In the genomic region with DNA sequence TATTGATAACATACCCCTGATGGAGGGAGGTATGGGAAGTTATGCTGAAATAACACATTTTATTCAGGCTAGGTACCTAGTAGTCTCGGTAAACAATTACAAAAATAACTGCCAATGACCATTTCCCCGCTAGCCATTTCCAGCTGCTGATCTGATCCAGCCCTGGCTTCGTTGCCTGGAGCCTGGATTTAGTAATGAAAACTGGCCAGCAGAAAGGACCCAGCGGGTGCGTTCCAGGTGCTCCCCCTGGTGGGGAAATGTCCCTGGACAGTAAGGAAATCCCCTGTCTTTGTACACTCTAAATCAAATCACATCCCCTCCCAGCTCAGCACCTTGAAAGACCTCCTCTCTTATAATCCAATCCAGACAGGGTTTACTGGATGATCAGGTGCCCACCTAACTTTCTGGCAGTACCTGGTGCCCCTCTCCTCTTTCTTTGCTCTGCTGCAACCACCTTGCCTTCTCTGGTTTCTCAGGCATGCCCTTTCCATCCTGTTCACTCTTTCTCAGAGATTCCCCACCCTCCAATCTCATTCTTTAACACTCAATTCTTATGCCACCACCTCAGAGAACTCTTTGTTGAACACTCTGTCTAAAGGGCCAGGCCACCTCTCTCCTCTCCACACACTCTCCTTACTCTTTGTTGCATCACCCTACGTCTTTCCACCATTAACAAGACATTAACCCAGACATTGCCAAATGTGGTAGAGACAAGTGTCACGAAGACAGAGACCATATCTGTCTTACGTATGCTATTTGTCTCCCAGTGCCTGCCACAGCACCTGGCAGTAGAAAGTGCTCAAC, we compare ENCODE assay signal across 7 cellular contexts. TPM values are rescaled to one million over a fixed set of nuclear protein-coding genes. Genes with fewer than 3 reads are reported as not detected.
DNase-seq lines count a peak whose midpoint lies in the region; ATAC-seq and TF ChIP-seq lines count a peak whose summit lies in the region.

No MANE protein-coding gene starts in this region.

- no peaks in the 10 kb centered on the region for H3K36me3 ChIP-seq in MG63

- H3K9me3 ChIP-seq in MG63, result no peaks in the 10 kb centered on the region

- DNase-seq in GM12865 (ENCODE audit: low read depth), result peak; percentile 69
- DNase-seq in MG63, result peak; percentile 85
- peak; percentile 56 for DNase-seq in activated CD4-positive, CD25-positive, alpha-beta regulatory T cell treated with anti-CD3 and anti-CD28 coated beads, Interleukin-2, amount 50 U/mL, for 72 hours
- DNase-seq in dermis microvascular lymphatic vessel endothelial cell (ENCODE audit: low read depth in 2 of 2), result peak; percentile 34 to 74
- DNase-seq in lung microvascular endothelial cell (ENCODE audit: low read depth in 2 of 2), result peak; percentile 75 to 85
- DNase-seq in stimulated activated CD8-positive, alpha-beta memory T cell treated with anti-CD3 and anti-CD28 coated beads, Interleukin-7, amount 100 ng/mL, for 24 hours (ENCODE audit: low read depth), result peak; percentile 36

- TF ChIP-seq CTCF in GM12865 (IDR thresholded peaks at IDR 0.05; ENCODE audit: insufficient read depth, low read depth, low read length, missing control alignments), result peak; percentile 85

- H3K27me3 ChIP-seq in MG63, result no peaks in the 10 kb centered on the region

- no peak overlapping the region for H3K4me3 ChIP-seq in GM12865 (ENCODE audit: low read depth, low read length)
- no peak overlapping the region for H3K4me3 ChIP-seq in MG63

- ATAC-seq in GM21423 (IDR thresholded peaks at IDR 0.05; ENCODE audit: unreplicated experiment), result no peak

RNA-seq across cellular contexts. Expression of gene SMAD5, which starts 50.1 kb away (rescaled TPM):
- total RNA-seq in MG63 (2014; rRNA removed; shearing (Covaris generic); ENCODE audit: low replicate concordance), result 46.4 and 78.3 TPM in 2 replicates
- total RNA-seq in dermis microvascular lymphatic vessel endothelial cell, result 29.0 and 38.6 TPM in 2 replicates
- 26.2 and 28.6 TPM in 2 replicates for total RNA-seq in lung microvascular endothelial cell

RNA-seq across cellular contexts. Expression of gene TGFBI, which starts 53.8 kb away (rescaled TPM):
- total RNA-seq in MG63 (2014; rRNA removed; shearing (Covaris generic); ENCODE audit: low replicate concordance), result 2,057 and 2,194 TPM in 2 replicates
- 2.4 and 10.5 TPM in 2 replicates for total RNA-seq in dermis microvascular lymphatic vessel endothelial cell
- total RNA-seq in lung microvascular endothelial cell, result 3.8 and 17.0 TPM in 2 replicates

Comparison
In these comparisons a context has a peak if more than half of its experiments do, and no peak if none do; other contexts are left out.
1. RNA of gene TGFBI, which starts 53.8 kb away (total RNA-seq): 2,057 to 2,194 TPM in MG63; 3.8 to 17.0 TPM in lung microvascular endothelial cell and 2.4 to 10.5 TPM in dermis microvascular lymphatic vessel endothelial cell; every median in the first group is over 100 times any median in the second.
2. Peak in every context shown above with its lines, with median percentiles within 50 percentile points of each other: DNase-seq.